ENCODE assay signal across 21 cellular contexts in genomic region chr3:17041009-17041408, GRCh38.
DNase-seq lines count a peak whose midpoint lies in the region; ATAC-seq and TF ChIP-seq lines count a peak whose summit lies in the region.
"Had no signal": no experiment of that assay in that cellular context is flagged by ENCODE, and none has a peak within 500 bp of the region (broad histone marks: within the 10 kb centered on the region; RNA-seq: fewer than 3 reads in every experiment).

No MANE protein-coding gene starts in this region.

- no peaks in the 10 kb centered on the region for H3K27me3 Mint-ChIP-seq in brain
- H3K27me3 Mint-ChIP-seq: B cell; stimulated activated naive CD8-positive, alpha-beta T cell treated with anti-CD3 and anti-CD28 coated beads, Interleukin-15, Interleukin-2, amounts not matched to agents 100 ng/mL and 50 ng/mL, for 24 hours had no signal

- H3K36me3 Mint-ChIP-seq in brain = peaks cover 21% of the 10 kb centered on the region

- no peaks in the 10 kb centered on the region for H3K36me3 ChIP-seq in skeletal muscle satellite cell (ENCODE audit: insufficient read depth, low read length)
- H3K36me3 ChIP-seq: MG63, transverse colon had no signal

- H3K9ac ChIP-seq in skeletal muscle satellite cell (ENCODE audit: low read depth, low read length) = no peak overlapping the region
- H3K9ac ChIP-seq: SK-N-SH had no signal

- H3K4me1 ChIP-seq in skeletal muscle satellite cell (ENCODE audit: control insufficient read depth, insufficient read depth, low read length) = peaks cover 21% of the 10 kb centered on the region

- ATAC-seq in GM21526 (IDR thresholded peaks at IDR 0.05; ENCODE audit: low FRiP score, unreplicated experiment) = no peak

- H3K9me3 ChIP-seq in skeletal muscle satellite cell (replicated peaks; ENCODE audit: low read length) = no peaks in the 10 kb centered on the region
- H3K9me3 ChIP-seq: MG63, psoas muscle, SK-N-SH, transverse colon had no signal

- H3K27ac Mint-ChIP-seq in brain = peak overlapping the region in 4 of 5 experiments; percentile 53 to 85 (median 71)
- H3K27ac Mint-ChIP-seq: B cell; endodermal cell; stimulated activated naive CD8-positive, alpha-beta T cell treated with anti-CD3 and anti-CD28 coated beads, Interleukin-15, Interleukin-2, amounts not matched to agents 100 ng/mL and 50 ng/mL, for 24 hours had no signal

- peak overlapping the region; percentile 27 for H3K4me2 ChIP-seq in skeletal muscle satellite cell (ENCODE audit: low read length)
- H3K4me2 ChIP-seq: SK-N-SH, smooth muscle cell had no signal

- H3K4me3 ChIP-seq in skeletal muscle satellite cell (ENCODE audit: low read length) = no peak overlapping the region
- H3K4me3 ChIP-seq: MG63, psoas muscle, smooth muscle cell, transverse colon had no signal

- H3K9me3 Mint-ChIP-seq in brain = no peaks in the 10 kb centered on the region
- H3K9me3 Mint-ChIP-seq: activated naive CD4-positive, alpha-beta T cell treated with anti-CD3 and anti-CD28 coated beads for 36 hours; endodermal cell; stimulated activated naive CD8-positive, alpha-beta T cell treated with anti-CD3 and anti-CD28 coated beads, Interleukin-15, Interleukin-2, amounts not matched to agents 100 ng/mL and 50 ng/mL, for 24 hours had no signal

- no peak overlapping the region for H3K4me3 Mint-ChIP-seq in brain
- H3K4me3 Mint-ChIP-seq: activated naive CD4-positive, alpha-beta T cell treated with anti-CD3 and anti-CD28 coated beads for 36 hours; B cell; endodermal cell; stimulated activated naive CD8-positive, alpha-beta T cell treated with anti-CD3 and anti-CD28 coated beads, Interleukin-15, Interleukin-2, amounts not matched to agents 100 ng/mL and 50 ng/mL, for 24 hours had no signal

- DNase-seq in ELR (ENCODE audit: low read depth) (peak; percentile 59), HT-29 (ENCODE audit: low spot score) (peak; percentile 16), NOMO-1 treated with DMSO at 0.1 percent for 48 hours (lab: John Stamatoyannopoulos, UW; ENCODE audit: unreplicated experiment) (no peak), OCI-M2 (lab: John Stamatoyannopoulos, UW; ENCODE audit: unreplicated experiment) (no peak)
- DNase-seq: activated naive CD4-positive, alpha-beta T cell treated with anti-CD3 and anti-CD28 coated beads for 36 hours; activated T-cell treated with anti-CD3 and anti-CD28 coated beads, Interleukin-2, amount 50 U/mL, for 48 hours; aorta; COR-L47; endodermal cell; MG63; NCI-H1436 treated with DMSO at 0.1 percent for 48 hours; psoas muscle; SK-N-SH; stimulated activated CD4-positive, alpha-beta T cell treated with anti-CD3 and anti-CD28 coated beads, Interleukin-4, amount 100 ng/mL, for 1 hour; transverse colon had no signal

- no peak for TF ChIP-seq CTCF in brain (conservative IDR thresholded peaks at IDR 0.05)

- peaks cover 38% of the 10 kb centered on the region for H3K4me1 Mint-ChIP-seq in brain

- H3K27me3 ChIP-seq in skeletal muscle satellite cell (ENCODE audit: control insufficient read depth, insufficient read depth, low read length) = no peaks in the 10 kb centered on the region
- H3K27me3 ChIP-seq: MG63, transverse colon had no signal

Comparison
In these comparisons a context has a peak if more than half of its experiments do, and no peak if none do; other contexts are left out.
1. DNase-seq: peak in ELR (single experiment) and HT-29 (single experiment); none in NOMO-1 treated with DMSO at 0.1 percent for 48 hours (single experiment) and OCI-M2 (single experiment).